In the genomic region with DNA sequence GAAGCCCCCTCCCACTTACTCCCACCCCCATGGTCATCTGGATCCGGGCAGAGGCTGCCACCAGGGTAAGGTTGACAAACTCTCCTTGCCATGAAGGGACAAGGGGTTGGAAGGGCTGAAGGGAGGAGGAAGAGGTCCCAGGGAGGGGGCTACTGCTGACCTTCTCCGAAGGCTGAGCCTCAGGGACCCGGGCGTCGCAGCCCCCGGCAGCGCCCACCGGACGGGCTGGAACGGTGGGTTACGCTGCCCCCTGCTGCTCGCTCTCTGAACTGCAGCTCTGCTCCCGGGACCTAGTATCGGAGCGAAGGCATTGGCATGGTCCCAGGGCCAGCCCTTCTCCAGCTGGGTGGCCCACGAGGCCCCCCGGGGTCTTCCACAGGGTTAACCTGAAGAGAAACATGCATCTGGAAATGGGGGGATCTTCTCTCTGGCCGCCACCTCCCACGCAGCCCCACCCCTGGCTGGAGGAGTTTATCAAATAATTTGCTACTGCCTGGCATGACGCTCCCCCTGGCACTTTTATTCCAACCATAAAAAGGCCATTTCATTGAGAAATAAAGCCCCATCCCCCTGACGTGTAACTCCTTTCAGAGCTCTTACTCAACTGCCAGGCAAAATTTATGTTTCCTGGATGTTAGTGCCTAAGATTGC, we compare ENCODE assay signal across 8 cellular contexts.
A peak's percentile ranks its signal among the peaks of the same experiment; 100 is the strongest.
DNase-seq lines count a peak whose midpoint lies in the region; ATAC-seq and TF ChIP-seq lines count a peak whose summit lies in the region.

No MANE protein-coding gene starts in this region.

- H3K4me3 Mint-ChIP-seq in stimulated activated effector memory CD8-positive, alpha-beta T cell treated with anti-CD3 and anti-CD28 coated beads, Interleukin-12 subunit alpha, Interleukin-12 subunit beta, amount 100 ng/mL, for 72 hours = no peak overlapping the region

- H2BK15ac ChIP-seq in mesenchymal stem cell (ENCODE audit: low read depth, poor library complexity, severe bottlenecking) = no peak overlapping the region

- WGBS in mesenchymal stem cell = 6% methylated on average over 19 of the region's 21 CpGs

- H3K79me1 ChIP-seq in mesenchymal stem cell (replicated peaks; ENCODE audit: low read length, poor library complexity, severe bottlenecking) = no peaks in the 10 kb centered on the region

- H2AK5ac ChIP-seq in mesenchymal stem cell (ENCODE audit: low read length, severe bottlenecking) = no peak overlapping the region

- H3K36me3 ChIP-seq in DND-41 (ENCODE audit: insufficient read depth, low read length) (no peaks in the 10 kb centered on the region), mesenchymal stem cell (ENCODE audit: control insufficient read depth in 1 of 2, insufficient read depth in 2 of 2, low read depth in 1 of 2, low read length in 2 of 2) (no peaks in the 10 kb centered on the region)

- H3K14ac ChIP-seq in mesenchymal stem cell (ENCODE audit: low read length in 2 of 2) = no peak overlapping the region

- H3K27me3 ChIP-seq in DND-41 (ENCODE audit: insufficient read depth, low read length, poor library complexity) = peaks cover 38% of the 10 kb centered on the region
- peaks cover 41 to 94% of the 10 kb centered on the region in 2 experiments for H3K27me3 ChIP-seq in mesenchymal stem cell (ENCODE audit: control insufficient read depth in 1 of 2, insufficient read depth in 1 of 2, low read length in 2 of 2)

- H3K4me2 ChIP-seq in DND-41 (ENCODE audit: insufficient read depth, low read length) (peak overlapping the region; percentile 57), mesenchymal stem cell (ENCODE audit: low read length, poor library complexity, severe bottlenecking) (no peak overlapping the region)

- H3K27ac Mint-ChIP-seq in stimulated activated effector memory CD8-positive, alpha-beta T cell treated with anti-CD3 and anti-CD28 coated beads, Interleukin-12 subunit alpha, Interleukin-12 subunit beta, amount 100 ng/mL, for 72 hours = no peak overlapping the region

- no peak overlapping the region for H4K91ac ChIP-seq in mesenchymal stem cell (ENCODE audit: low read length)

- peak; percentile 98 for TF ChIP-seq CTCF in DND-41 (IDR thresholded peaks at IDR 0.05; ENCODE audit: borderline replicate concordance, extremely low read depth, low read length, poor library complexity, severe bottlenecking)

- no peak overlapping the region for H3K27ac ChIP-seq in DND-41 (ENCODE audit: low read length)
- no peak overlapping the region for H3K27ac ChIP-seq in mesenchymal stem cell (ENCODE audit: low read length, poor library complexity, severe bottlenecking)

- no peak overlapping the region for H2BK12ac ChIP-seq in mesenchymal stem cell (ENCODE audit: low read length in 2 of 2)

- H3K23ac ChIP-seq in mesenchymal stem cell (ENCODE audit: low read length in 2 of 2) = no peak overlapping the region

- 0 out of 3 replicates have a peak, but pooled peaks have one; percentile 12 for ATAC-seq in DND-41 (ENCODE audit: insufficient read depth, low read depth)
- ATAC-seq in stimulated activated effector memory CD8-positive, alpha-beta T cell treated with anti-CD3 and anti-CD28 coated beads, Interleukin-12 subunit alpha, Interleukin-12 subunit beta, amount 100 ng/mL, for 72 hours = peak; percentile 33
- ATAC-seq in HG02884 (IDR thresholded peaks at IDR 0.05; ENCODE audit: unreplicated experiment) = no peak
- no peak for ATAC-seq in GM21447 (IDR thresholded peaks at IDR 0.05; ENCODE audit: unreplicated experiment)

- H3K4me1 Mint-ChIP-seq in stimulated activated effector memory CD8-positive, alpha-beta T cell treated with anti-CD3 and anti-CD28 coated beads, Interleukin-12 subunit alpha, Interleukin-12 subunit beta, amount 100 ng/mL, for 72 hours = peaks cover 36% of the 10 kb centered on the region

- no peak overlapping the region for H2BK120ac ChIP-seq in mesenchymal stem cell (ENCODE audit: low read depth, low read length)

- no peak overlapping the region for H2BK5ac ChIP-seq in mesenchymal stem cell (ENCODE audit: low read depth, low read length, poor library complexity, severe bottlenecking)

- no peaks in the 10 kb centered on the region for H3K36me3 Mint-ChIP-seq in stimulated activated effector memory CD8-positive, alpha-beta T cell treated with anti-CD3 and anti-CD28 coated beads, Interleukin-12 subunit alpha, Interleukin-12 subunit beta, amount 100 ng/mL, for 72 hours

- no peaks in the 10 kb centered on the region for H3K79me2 ChIP-seq in DND-41 (ENCODE audit: insufficient read depth, low read length)

- H3K4me3 ChIP-seq in DND-41 (ENCODE audit: low read depth in 1 of 2, low read length in 2 of 2) (0 out of 4 replicates have a peak overlapping the region, but pooled peaks of 1 of the 2 experiments have one; percentile 19), mesenchymal stem cell (ENCODE audit: insufficient read depth in 1 of 2, low read depth in 1 of 2, low read length in 2 of 2) (no peak overlapping the region)
- H3K4me3 ChIP-seq in Jurkat, Clone E6-1 (ENCODE audit: low read length) = no peak overlapping the region

- H3K18ac ChIP-seq in mesenchymal stem cell (ENCODE audit: low read depth in 1 of 2, low read length in 2 of 2) = no peak overlapping the region

- no peak overlapping the region for H3K4ac ChIP-seq in mesenchymal stem cell (ENCODE audit: low read depth in 1 of 2, low read length in 2 of 2)

- H3K4me1 ChIP-seq in DND-41 (ENCODE audit: insufficient read depth, low read length) = peaks cover 46% of the 10 kb centered on the region
- H3K4me1 ChIP-seq in mesenchymal stem cell (ENCODE audit: control insufficient read depth, insufficient read depth, low read depth, low read length) = peaks cover 7% of the 10 kb centered on the region

- H3K9me3 ChIP-seq in DND-41 (ENCODE audit: insufficient read depth, low read length, severe bottlenecking) = no peaks in the 10 kb centered on the region
- no peaks in the 10 kb centered on the region for H3K9me3 ChIP-seq in mesenchymal stem cell (ENCODE audit: control insufficient read depth, low read length)

- peaks cover 61% of the 10 kb centered on the region for H4K20me1 ChIP-seq in DND-41 (ENCODE audit: insufficient read depth, low read length)

- DNase-seq in DND-41 (peak; percentile 76), dermis blood vessel endothelial cell (peak; percentile 58), mesenchymal stem cell (peak; percentile 37)
- peak; percentile 29 for DNase-seq in Jurkat, Clone E6-1 (ENCODE audit: low read depth, low spot score)
- peak; percentile 50 for DNase-seq in activated CD4-positive, alpha-beta T cell treated with anti-CD3 and anti-CD28 coated beads for 1 hour
- DNase-seq in stimulated activated effector memory CD8-positive, alpha-beta T cell treated with anti-CD3 and anti-CD28 coated beads, Interleukin-12 subunit alpha, Interleukin-12 subunit beta, amount 100 ng/mL, for 72 hours (ENCODE audit: low spot score in 2 of 2) = peak; percentile 71 to 87

- H3K9ac ChIP-seq in DND-41 (ENCODE audit: low read depth, low read length) = peak overlapping the region; percentile 22; the same call in 1 of the 2 replicates
- peak overlapping the region; percentile 0 for H3K9ac ChIP-seq in mesenchymal stem cell (ENCODE audit: low read length)

- H4K8ac ChIP-seq in mesenchymal stem cell (ENCODE audit: low read length) = no peak overlapping the region

- H3K9me3 Mint-ChIP-seq in stimulated activated effector memory CD8-positive, alpha-beta T cell treated with anti-CD3 and anti-CD28 coated beads, Interleukin-12 subunit alpha, Interleukin-12 subunit beta, amount 100 ng/mL, for 72 hours = no peaks in the 10 kb centered on the region

- H2AFZ ChIP-seq in DND-41 (ENCODE audit: low read depth, low read length) (no peak overlapping the region), mesenchymal stem cell (ENCODE audit: low read depth, low read length) (no peak overlapping the region)

Comparison
In these comparisons a context has a peak if more than half of its experiments do, and no peak if none do; other contexts are left out.
1. ATAC-seq: peak in DND-41 (single experiment) and stimulated activated effector memory CD8-positive, alpha-beta T cell treated with anti-CD3 and anti-CD28 coated beads, Interleukin-12 subunit alpha, Interleukin-12 subunit beta, amount 100 ng/mL, for 72 hours (single experiment); none in HG02884 (single experiment) and GM21447 (single experiment).
2. DNase-seq: peak in every context shown above with its lines; median percentile 79 in stimulated activated effector memory CD8-positive, alpha-beta T cell treated with anti-CD3 and anti-CD28 coated beads, Interleukin-12 subunit alpha, Interleukin-12 subunit beta, amount 100 ng/mL, for 72 hours; 76 in DND-41; 58 in dermis blood vessel endothelial cell; 50 in activated CD4-positive, alpha-beta T cell treated with anti-CD3 and anti-CD28 coated beads for 1 hour; 37 in mesenchymal stem cell; 29 in Jurkat, Clone E6-1.